9 cellular contexts compared by ENCODE assay signal in the genomic region with DNA sequence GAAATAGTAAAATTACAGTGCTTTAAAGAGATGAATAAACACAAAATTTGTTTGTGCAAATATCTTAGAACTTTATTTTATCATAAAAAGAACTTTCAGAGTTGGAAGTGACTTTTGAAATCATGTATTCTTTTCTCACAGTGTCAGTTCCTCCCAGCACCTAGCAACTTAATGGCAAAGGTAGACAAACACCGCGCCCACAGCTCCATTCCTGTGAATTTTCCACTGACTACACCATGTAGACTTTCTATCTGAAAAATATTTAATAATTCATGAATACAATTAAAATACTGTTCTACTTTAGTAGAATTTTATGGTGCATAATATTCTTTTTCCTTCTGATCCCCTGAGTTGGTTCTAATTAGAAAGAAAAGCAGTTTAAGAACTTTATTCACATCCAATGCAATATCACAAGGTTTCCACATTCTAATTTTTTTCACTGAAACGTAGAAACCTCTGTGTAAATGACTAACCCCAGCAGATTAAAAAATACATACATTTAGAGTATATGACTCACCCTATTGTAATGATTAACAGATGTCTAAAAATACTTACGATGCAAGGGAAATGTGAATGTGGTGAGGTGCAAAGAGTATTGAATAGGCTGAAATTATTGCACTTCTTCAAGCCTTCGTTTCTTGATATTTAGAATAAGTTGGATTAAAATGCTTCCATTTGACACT.
A peak's percentile ranks its signal among the peaks of the same experiment; 100 is the strongest.
DNase-seq lines count a peak whose midpoint lies in the region; ATAC-seq and TF ChIP-seq lines count a peak whose summit lies in the region.
"Had no signal": no experiment of that assay in that cellular context is flagged by ENCODE, and none has a peak within 500 bp of the region (broad histone marks: within the 10 kb centered on the region; RNA-seq: fewer than 3 reads in every experiment).

No MANE protein-coding gene starts in this region.

- H3K4me3 ChIP-seq in fibroblast of villous mesenchyme (ENCODE audit: low read depth, low read length), result no peak overlapping the region

- peak; percentile 77 for DNase-seq in HCEC 1CT
- peak; percentile 26 for DNase-seq in fibroblast of villous mesenchyme (ENCODE audit: low read depth)
- no peak for DNase-seq in SK-N-DZ (ENCODE audit: low spot score)
- no peak for DNase-seq in iPS-NIHi11 (ENCODE audit: low spot score)
- no peak for DNase-seq in stimulated activated CD4-positive, alpha-beta T cell treated with anti-CD3 and anti-CD28 coated beads, Interleukin-4, amount 100 ng/mL, for 1 hour
- DNase-seq in AG08396 (ENCODE audit: low spot score), result no peak
- DNase-seq: left cardiac atrium had no signal

- no peak for TF ChIP-seq CTCF in fibroblast of villous mesenchyme (IDR thresholded peaks at IDR 0.05; ENCODE audit: insufficient read depth, low read depth, low read length)

- ATAC-seq in GM18858 (IDR thresholded peaks at IDR 0.05; ENCODE audit: unreplicated experiment), result peak; percentile 74
- peak; percentile 76 for ATAC-seq in HG03558 (IDR thresholded peaks at IDR 0.05; ENCODE audit: extremely low read depth, unreplicated experiment)
- ATAC-seq: left cardiac atrium had no signal

Comparison
In these comparisons a context has a peak if more than half of its experiments do, and no peak if none do; other contexts are left out.
1. DNase-seq: peak in HCEC 1CT (single experiment) and fibroblast of villous mesenchyme (single experiment); none in SK-N-DZ (single experiment), iPS-NIHi11 (single experiment), stimulated activated CD4-positive, alpha-beta T cell treated with anti-CD3 and anti-CD28 coated beads, Interleukin-4, amount 100 ng/mL, for 1 hour (single experiment) and AG08396 (single experiment).